In genomic region chr9:131433302-131433854, GRCh38 we compare ENCODE assay signal across 16 cellular contexts. TPM values are rescaled to one million over a fixed set of nuclear protein-coding genes. Genes with fewer than 3 reads are reported as not detected.
A peak's percentile ranks its signal among the peaks of the same experiment; 100 is the strongest.
DNase-seq lines count a peak whose midpoint lies in the region; ATAC-seq and TF ChIP-seq lines count a peak whose summit lies in the region.
"Had no signal": no experiment of that assay in that cellular context is flagged by ENCODE, and none has a peak within 500 bp of the region (broad histone marks: within the 10 kb centered on the region; RNA-seq: fewer than 3 reads in every experiment).

No MANE protein-coding gene starts in this region.

- TF ChIP-seq CTCF in left ventricle myocardium inferior (IDR thresholded peaks at IDR 0.05; ENCODE audit: borderline replicate concordance) (no peak), heart left ventricle (IDR thresholded peaks at IDR 0.05) (no peak), chondrocyte (IDR thresholded peaks at IDR 0.05) (peak; percentile 12), type B pancreatic cell (conservative IDR thresholded peaks at IDR 0.05) (no peak)
- no peak for TF ChIP-seq CTCF in CD8-positive, alpha-beta T cell (IDR thresholded peaks at IDR 0.05)

- peak overlapping the region; percentile 94 for H3K27ac Mint-ChIP-seq in chondrocyte (ENCODE audit: unreplicated experiment)
- peak overlapping the region; percentile 78 for H3K27ac Mint-ChIP-seq in type B pancreatic cell
- H3K27ac Mint-ChIP-seq in CD8-positive, alpha-beta T cell: no peak overlapping the region

- peak overlapping the region; percentile 62 for H3K27ac ChIP-seq in left ventricle myocardium inferior (replicated peaks)
- H3K27ac ChIP-seq in heart left ventricle: peak overlapping the region in 5 of 12 donors; percentile 17 to 57 (median 38)
- peak overlapping the region; percentile 24 for H3K27ac ChIP-seq in muscle layer of duodenum (ENCODE audit: low read length)
- no peak overlapping the region for H3K27ac ChIP-seq in CD8-positive, alpha-beta T cell (ENCODE audit: low read depth, low read length)
- H3K27ac ChIP-seq: body of pancreas, hepatocyte, KMS-11, ovary had no signal

- no peak for TF ChIP-seq POLR2A in heart left ventricle (IDR thresholded peaks at IDR 0.05)

- intact Hi-C loops in left ventricle myocardium inferior (cut with micrococcal nuclease): no loop called here
- intact Hi-C loops in heart left ventricle (cut with DNase I): loop anchor here in 1 of 10 donors (5.0 kb wide), 1 partner anchor 36 kb away; no protein-coding TSS in a partner anchor
- intact Hi-C loops in CD8-positive, alpha-beta T cell (cut with DNase I, micrococcal nuclease): no loop called here

- H3K4me3 Mint-ChIP-seq in chondrocyte (ENCODE audit: unreplicated experiment): no peak overlapping the region
- H3K4me3 Mint-ChIP-seq in type B pancreatic cell: no peak overlapping the region
- no peak overlapping the region for H3K4me3 Mint-ChIP-seq in CD8-positive, alpha-beta T cell

- H3K36me3 ChIP-seq in left ventricle myocardium inferior (peaks cover 55% of the 10 kb centered on the region), heart left ventricle (peaks cover 0 to 81% (median 65%) of the 10 kb centered on the region in 9 donors), muscle layer of duodenum (ENCODE audit: control insufficient read depth in 1 of 2, insufficient read depth in 2 of 2, low read length in 2 of 2) (peaks cover 41 to 48% of the 10 kb centered on the region in 2 donors)
- H3K36me3 ChIP-seq in CD8-positive, alpha-beta T cell (ENCODE audit: insufficient read depth, low read length): peaks cover 54% of the 10 kb centered on the region
- H3K36me3 ChIP-seq: ovary had no signal

- H3K27me3 Mint-ChIP-seq in chondrocyte (ENCODE audit: low read depth) (no peaks in the 10 kb centered on the region), type B pancreatic cell (no peaks in the 10 kb centered on the region)
- H3K27me3 Mint-ChIP-seq in CD8-positive, alpha-beta T cell (ENCODE audit: low read depth): no peaks in the 10 kb centered on the region

- no peak for ATAC-seq in heart left ventricle
- ATAC-seq in CD8-positive, alpha-beta T cell: no peak
- ATAC-seq: left lobe of liver had no signal

- H3K9me3 ChIP-seq in left ventricle myocardium inferior (replicated peaks) (no peaks in the 10 kb centered on the region), heart left ventricle (no peaks in the 10 kb centered on the region), muscle layer of duodenum (ENCODE audit: control insufficient read depth in 1 of 2, low read length in 2 of 2) (no peaks in the 10 kb centered on the region)
- H3K9me3 ChIP-seq in CD8-positive, alpha-beta T cell (ENCODE audit: low read length): no peaks in the 10 kb centered on the region
- H3K9me3 ChIP-seq: body of pancreas, ovary had no signal

- peaks cover 70% of the 10 kb centered on the region for H3K4me1 ChIP-seq in left ventricle myocardium inferior
- peaks cover 0 to 70% (median 42%) of the 10 kb centered on the region in 12 donors for H3K4me1 ChIP-seq in heart left ventricle
- H3K4me1 ChIP-seq in muscle layer of duodenum (ENCODE audit: control insufficient read depth in 1 of 2, insufficient read depth in 2 of 2, low read length in 2 of 2): peaks cover 0 to 23% of the 10 kb centered on the region in 2 donors
- H3K4me1 ChIP-seq in CD8-positive, alpha-beta T cell (ENCODE audit: insufficient read depth, low read length): peaks cover 15% of the 10 kb centered on the region

- H3K4me1 Mint-ChIP-seq in chondrocyte (ENCODE audit: low read depth) (peaks cover 70% of the 10 kb centered on the region), type B pancreatic cell (ENCODE audit: unreplicated experiment) (peaks cover 23% of the 10 kb centered on the region)
- H3K4me1 Mint-ChIP-seq in CD8-positive, alpha-beta T cell (ENCODE audit: low read depth): peaks cover 25% of the 10 kb centered on the region

- H3K4me3 ChIP-seq in left ventricle myocardium inferior: no peak overlapping the region
- H3K4me3 ChIP-seq in heart left ventricle: no peak overlapping the region
- no peak overlapping the region for H3K4me3 ChIP-seq in muscle layer of duodenum (ENCODE audit: low read depth in 1 of 2, low read length in 2 of 2)
- no peak overlapping the region for H3K4me3 ChIP-seq in CD8-positive, alpha-beta T cell (ENCODE audit: low read depth, low read length)
- H3K4me3 ChIP-seq: body of pancreas, hepatocyte, ovary had no signal

- POLR2A ChIA-PET in CD8-positive, alpha-beta T cell (lab: Charles Lee): interaction anchor here (1.4 to 2.3 kb wide), 2 partner anchors 60 to 83 kb away, joined by 3 to 6 read pairs; no protein-coding TSS in a partner anchor

- 58 to 71% (median 64%) methylated on average over 3 of the region's 3 CpGs for WGBS in heart left ventricle, 4 donors

- H3K9me3 Mint-ChIP-seq in chondrocyte (ENCODE audit: low read depth): no peaks in the 10 kb centered on the region
- no peaks in the 10 kb centered on the region for H3K9me3 Mint-ChIP-seq in type B pancreatic cell
- H3K9me3 Mint-ChIP-seq in CD8-positive, alpha-beta T cell: no peaks in the 10 kb centered on the region

- H3K36me3 Mint-ChIP-seq in chondrocyte (ENCODE audit: low read depth) (peaks cover 20% of the 10 kb centered on the region), type B pancreatic cell (peaks cover 34% of the 10 kb centered on the region)
- peaks cover 72% of the 10 kb centered on the region for H3K36me3 Mint-ChIP-seq in CD8-positive, alpha-beta T cell

- no peaks in the 10 kb centered on the region for H3K27me3 ChIP-seq in left ventricle myocardium inferior (ENCODE audit: low read depth)
- H3K27me3 ChIP-seq in heart left ventricle: no peaks in the 10 kb centered on the region
- H3K27me3 ChIP-seq in muscle layer of duodenum (ENCODE audit: low read depth, low read length): no peaks in the 10 kb centered on the region
- H3K27me3 ChIP-seq in CD8-positive, alpha-beta T cell (ENCODE audit: insufficient read depth, low read length): no peaks in the 10 kb centered on the region
- H3K27me3 ChIP-seq: body of pancreas, hepatocyte, ovary had no signal

- DNase-seq in left ventricle myocardium inferior: no peak
- DNase-seq in heart left ventricle: no peak
- DNase-seq in chondrocyte (ENCODE audit: low spot score): no peak
- no peak for DNase-seq in type B pancreatic cell (ENCODE audit: extremely low spot score, unreplicated experiment)
- no peak for DNase-seq in NCI-H128 (lab: John Stamatoyannopoulos, UW; ENCODE audit: unreplicated experiment)
- DNase-seq in CD8-positive, alpha-beta T cell: no peak
- no peak for DNase-seq in NK-92 (lab: John Stamatoyannopoulos, UW; ENCODE audit: unreplicated experiment)
- DNase-seq: activated CD8-positive, alpha-beta memory T cell treated with anti-CD3 and anti-CD28 coated beads, Interleukin-2, amount 50 U/mL, for 48 hours; body of pancreas; DMS153; NCI-H2029 treated with DMSO at 0.1 percent for 48 hours had no signal

- CTCF ChIA-PET in CD8-positive, alpha-beta T cell (lab: Charles Lee): interaction anchor here (1.0 to 1.7 kb wide), 6 partner anchors 16 to 83 kb away, joined by 3 to 8 read pairs (median 4); no protein-coding TSS in a partner anchor

RNA-seq across cellular contexts. Expression of gene PRRC2B, which starts 39.5 kb away (rescaled TPM):
- total RNA-seq in left ventricle myocardium inferior: 109 TPM
- total RNA-seq in heart left ventricle: 100 to 1,000 TPM in 8 of 9 donors, 10 to 100 TPM in 1; 88.2 to 193 (median 126) TPM
- 10 to 100 TPM; 59.9 to 71.2 TPM for polyA plus RNA-seq in heart left ventricle
- 233 to 235 TPM (median 235 TPM) in 3 replicates for total RNA-seq in chondrocyte
- 225 and 300 TPM in 2 replicates for total RNA-seq in type B pancreatic cell (ENCODE audit: low replicate concordance)
- 100 to 1,000 TPM; 234 to 251 TPM for total RNA-seq in CD8-positive, alpha-beta T cell
